Comparison of ENCODE assay signal across 1 cellular context in the genomic region with DNA sequence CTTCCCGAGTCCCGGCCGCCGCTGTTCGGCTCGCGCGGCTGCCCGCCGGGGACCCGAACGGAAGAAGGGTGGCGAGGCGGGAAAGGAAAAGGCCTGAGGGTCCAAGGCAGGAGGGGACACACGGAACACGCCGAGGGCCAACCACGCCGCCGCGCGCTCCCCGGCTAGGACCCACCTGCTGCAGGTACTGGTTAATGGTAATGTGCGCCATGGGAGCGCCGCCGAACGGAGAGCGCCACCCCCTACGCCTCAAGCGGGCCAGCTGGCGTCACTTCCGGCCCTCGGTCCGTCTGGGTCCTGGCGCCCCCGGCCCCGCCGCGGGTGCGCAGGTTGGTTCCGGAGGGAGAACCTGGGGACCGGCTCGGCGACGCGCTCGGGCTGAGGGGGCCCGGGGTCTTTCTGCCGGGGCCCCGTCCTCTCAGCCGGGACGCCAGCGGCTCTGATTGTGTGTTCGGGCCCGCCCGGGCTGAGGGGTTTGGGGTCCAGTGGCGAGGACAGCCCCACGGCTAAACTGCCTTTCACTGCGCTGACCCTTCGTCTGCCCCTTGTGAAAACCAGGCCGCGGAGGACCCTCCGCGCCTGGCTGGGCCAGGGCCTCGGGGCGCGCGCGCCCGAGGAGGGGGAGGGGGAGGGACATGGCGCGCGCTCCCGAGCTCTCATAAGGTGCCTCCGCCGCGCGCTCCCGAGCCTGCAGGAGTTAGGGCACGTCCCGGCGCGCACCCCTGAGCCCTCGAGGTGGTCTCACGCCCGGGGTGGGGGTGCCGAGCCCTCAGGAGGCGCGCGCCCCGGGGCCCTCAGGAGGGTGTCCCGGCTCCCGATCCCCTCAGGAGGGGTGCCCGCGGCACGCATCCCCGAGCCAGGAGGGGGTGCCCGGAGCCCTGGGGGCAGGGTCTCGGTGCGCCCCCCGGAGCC.
A peak's percentile ranks its signal among the peaks of the same experiment; 100 is the strongest.
TF ChIP-seq lines count a peak whose summit lies in the region.

A gene (minus strand): TSS at position 246 of the 912 bp plus-strand sequence. CDS start 35 bp downstream, at position 211.

TF ChIP-seq in HepG2, 621 proteins besides CTCF, POLR2A, EP300 and RAD21 (continued from another document and continues in another):
- TF ChIP-seq, protein P1, sequence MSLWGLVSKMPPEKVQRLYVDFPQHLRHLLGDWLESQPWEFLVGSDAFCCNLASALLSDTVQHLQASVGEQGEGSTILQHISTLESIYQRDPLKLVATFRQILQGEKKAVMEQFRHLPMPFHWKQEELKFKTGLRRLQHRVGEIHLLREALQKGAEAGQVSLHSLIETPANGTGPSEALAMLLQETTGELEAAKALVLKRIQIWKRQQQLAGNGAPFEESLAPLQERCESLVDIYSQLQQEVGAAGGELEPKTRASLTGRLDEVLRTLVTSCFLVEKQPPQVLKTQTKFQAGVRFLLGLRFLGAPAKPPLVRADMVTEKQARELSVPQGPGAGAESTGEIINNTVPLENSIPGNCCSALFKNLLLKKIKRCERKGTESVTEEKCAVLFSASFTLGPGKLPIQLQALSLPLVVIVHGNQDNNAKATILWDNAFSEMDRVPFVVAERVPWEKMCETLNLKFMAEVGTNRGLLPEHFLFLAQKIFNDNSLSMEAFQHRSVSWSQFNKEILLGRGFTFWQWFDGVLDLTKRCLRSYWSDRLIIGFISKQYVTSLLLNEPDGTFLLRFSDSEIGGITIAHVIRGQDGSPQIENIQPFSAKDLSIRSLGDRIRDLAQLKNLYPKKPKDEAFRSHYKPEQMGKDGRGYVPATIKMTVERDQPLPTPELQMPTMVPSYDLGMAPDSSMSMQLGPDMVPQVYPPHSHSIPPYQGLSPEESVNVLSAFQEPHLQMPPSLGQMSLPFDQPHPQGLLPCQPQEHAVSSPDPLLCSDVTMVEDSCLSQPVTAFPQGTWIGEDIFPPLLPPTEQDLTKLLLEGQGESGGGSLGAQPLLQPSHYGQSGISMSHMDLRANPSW (CRISPR knock-in tag; IDR thresholded peaks at IDR 0.05; ENCODE audit: borderline replicate concordance) = 0 out of 2 replicates have a peak, but pooled peaks have one; percentile 41
- TF ChIP-seq ZNF615 (CRISPR knock-in tag; IDR thresholded peaks at IDR 0.05; ENCODE audit: borderline replicate concordance) = no peak
- peak; percentile 97 for TF ChIP-seq KAT8 (CRISPR knock-in tag; IDR thresholded peaks at IDR 0.05)
- TF ChIP-seq, protein P2, sequence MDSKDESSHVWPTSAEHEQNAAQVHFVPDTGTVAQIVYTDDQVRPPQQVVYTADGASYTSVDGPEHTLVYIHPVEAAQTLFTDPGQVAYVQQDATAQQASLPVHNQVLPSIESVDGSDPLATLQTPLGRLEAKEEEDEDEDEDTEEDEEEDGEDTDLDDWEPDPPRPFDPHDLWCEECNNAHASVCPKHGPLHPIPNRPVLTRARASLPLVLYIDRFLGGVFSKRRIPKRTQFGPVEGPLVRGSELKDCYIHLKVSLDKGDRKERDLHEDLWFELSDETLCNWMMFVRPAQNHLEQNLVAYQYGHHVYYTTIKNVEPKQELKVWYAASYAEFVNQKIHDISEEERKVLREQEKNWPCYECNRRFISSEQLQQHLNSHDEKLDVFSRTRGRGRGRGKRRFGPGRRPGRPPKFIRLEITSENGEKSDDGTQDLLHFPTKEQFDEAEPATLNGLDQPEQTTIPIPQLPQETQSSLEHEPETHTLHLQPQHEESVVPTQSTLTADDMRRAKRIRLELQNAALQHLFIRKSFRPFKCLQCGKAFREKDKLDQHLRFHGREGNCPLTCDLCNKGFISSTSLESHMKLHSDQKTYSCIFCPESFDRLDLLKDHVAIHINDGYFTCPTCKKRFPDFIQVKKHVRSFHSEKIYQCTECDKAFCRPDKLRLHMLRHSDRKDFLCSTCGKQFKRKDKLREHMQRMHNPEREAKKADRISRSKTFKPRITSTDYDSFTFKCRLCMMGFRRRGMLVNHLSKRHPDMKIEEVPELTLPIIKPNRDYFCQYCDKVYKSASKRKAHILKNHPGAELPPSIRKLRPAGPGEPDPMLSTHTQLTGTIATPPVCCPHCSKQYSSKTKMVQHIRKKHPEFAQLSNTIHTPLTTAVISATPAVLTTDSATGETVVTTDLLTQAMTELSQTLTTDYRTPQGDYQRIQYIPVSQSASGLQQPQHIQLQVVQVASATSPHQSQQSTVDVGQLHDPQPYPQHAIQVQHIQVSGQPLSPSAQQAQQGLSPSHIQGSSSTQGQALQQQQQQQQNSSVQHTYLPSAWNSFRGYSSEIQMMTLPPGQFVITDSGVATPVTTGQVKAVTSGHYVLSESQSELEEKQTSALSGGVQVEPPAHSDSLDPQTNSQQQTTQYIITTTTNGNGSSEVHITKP (CRISPR knock-in tag; IDR thresholded peaks at IDR 0.05; ENCODE audit: low read depth) = peak; percentile 66; the same call in 1 of the 2 replicates
- TF ChIP-seq GATAD2A (CRISPR knock-in tag; IDR thresholded peaks at IDR 0.05) = peak; percentile 55
- TF ChIP-seq, protein P3, sequence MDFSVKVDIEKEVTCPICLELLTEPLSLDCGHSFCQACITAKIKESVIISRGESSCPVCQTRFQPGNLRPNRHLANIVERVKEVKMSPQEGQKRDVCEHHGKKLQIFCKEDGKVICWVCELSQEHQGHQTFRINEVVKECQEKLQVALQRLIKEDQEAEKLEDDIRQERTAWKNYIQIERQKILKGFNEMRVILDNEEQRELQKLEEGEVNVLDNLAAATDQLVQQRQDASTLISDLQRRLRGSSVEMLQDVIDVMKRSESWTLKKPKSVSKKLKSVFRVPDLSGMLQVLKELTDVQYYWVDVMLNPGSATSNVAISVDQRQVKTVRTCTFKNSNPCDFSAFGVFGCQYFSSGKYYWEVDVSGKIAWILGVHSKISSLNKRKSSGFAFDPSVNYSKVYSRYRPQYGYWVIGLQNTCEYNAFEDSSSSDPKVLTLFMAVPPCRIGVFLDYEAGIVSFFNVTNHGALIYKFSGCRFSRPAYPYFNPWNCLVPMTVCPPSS (IDR thresholded peaks at IDR 0.05) = no peak
- TF ChIP-seq, protein P4, sequence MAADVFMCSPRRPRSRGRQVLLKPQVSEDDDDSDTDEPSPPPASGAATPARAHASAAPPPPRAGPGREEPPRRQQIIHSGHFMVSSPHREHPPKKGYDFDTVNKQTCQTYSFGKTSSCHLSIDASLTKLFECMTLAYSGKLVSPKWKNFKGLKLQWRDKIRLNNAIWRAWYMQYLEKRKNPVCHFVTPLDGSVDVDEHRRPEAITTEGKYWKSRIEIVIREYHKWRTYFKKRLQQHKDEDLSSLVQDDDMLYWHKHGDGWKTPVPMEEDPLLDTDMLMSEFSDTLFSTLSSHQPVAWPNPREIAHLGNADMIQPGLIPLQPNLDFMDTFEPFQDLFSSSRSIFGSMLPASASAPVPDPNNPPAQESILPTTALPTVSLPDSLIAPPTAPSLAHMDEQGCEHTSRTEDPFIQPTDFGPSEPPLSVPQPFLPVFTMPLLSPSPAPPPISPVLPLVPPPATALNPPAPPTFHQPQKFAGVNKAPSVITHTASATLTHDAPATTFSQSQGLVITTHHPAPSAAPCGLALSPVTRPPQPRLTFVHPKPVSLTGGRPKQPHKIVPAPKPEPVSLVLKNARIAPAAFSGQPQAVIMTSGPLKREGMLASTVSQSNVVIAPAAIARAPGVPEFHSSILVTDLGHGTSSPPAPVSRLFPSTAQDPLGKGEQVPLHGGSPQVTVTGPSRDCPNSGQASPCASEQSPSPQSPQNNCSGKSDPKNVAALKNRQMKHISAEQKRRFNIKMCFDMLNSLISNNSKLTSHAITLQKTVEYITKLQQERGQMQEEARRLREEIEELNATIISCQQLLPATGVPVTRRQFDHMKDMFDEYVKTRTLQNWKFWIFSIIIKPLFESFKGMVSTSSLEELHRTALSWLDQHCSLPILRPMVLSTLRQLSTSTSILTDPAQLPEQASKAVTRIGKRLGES (CRISPR knock-in tag; IDR thresholded peaks at IDR 0.05; ENCODE audit: borderline replicate concordance) = 0 out of 2 replicates have a peak, but pooled peaks have one; percentile 8
- TF ChIP-seq, protein P5, sequence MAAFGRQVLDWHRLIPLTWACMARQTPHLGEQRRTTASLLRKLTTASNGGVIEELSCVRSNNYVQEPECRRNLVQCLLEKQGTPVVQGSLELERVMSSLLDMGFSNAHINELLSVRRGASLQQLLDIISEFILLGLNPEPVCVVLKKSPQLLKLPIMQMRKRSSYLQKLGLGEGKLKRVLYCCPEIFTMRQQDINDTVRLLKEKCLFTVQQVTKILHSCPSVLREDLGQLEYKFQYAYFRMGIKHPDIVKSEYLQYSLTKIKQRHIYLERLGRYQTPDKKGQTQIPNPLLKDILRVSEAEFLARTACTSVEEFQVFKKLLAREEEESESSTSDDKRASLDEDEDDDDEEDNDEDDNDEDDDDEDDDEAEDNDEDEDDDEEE (CRISPR knock-in tag; IDR thresholded peaks at IDR 0.05) = peak; percentile 85; the same call in 1 of the 2 replicates
- no peak for TF ChIP-seq ZNF572 (CRISPR knock-in tag; IDR thresholded peaks at IDR 0.05)
- TF ChIP-seq GABPB1 (CRISPR knock-in tag; IDR thresholded peaks at IDR 0.05) = peak; percentile 100
- peak; percentile 95; the same call in 1 of the 2 replicates for TF ChIP-seq ARID2 (CRISPR knock-in tag; IDR thresholded peaks at IDR 0.05; ENCODE audit: borderline replicate concordance)
- TF ChIP-seq, protein P6, sequence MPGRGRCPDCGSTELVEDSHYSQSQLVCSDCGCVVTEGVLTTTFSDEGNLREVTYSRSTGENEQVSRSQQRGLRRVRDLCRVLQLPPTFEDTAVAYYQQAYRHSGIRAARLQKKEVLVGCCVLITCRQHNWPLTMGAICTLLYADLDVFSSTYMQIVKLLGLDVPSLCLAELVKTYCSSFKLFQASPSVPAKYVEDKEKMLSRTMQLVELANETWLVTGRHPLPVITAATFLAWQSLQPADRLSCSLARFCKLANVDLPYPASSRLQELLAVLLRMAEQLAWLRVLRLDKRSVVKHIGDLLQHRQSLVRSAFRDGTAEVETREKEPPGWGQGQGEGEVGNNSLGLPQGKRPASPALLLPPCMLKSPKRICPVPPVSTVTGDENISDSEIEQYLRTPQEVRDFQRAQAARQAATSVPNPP (CRISPR knock-in tag; IDR thresholded peaks at IDR 0.05) = peak; percentile 88
- TF ChIP-seq ELF1 (CRISPR knock-in tag; IDR thresholded peaks at IDR 0.05) = peak; percentile 73; the same call in 1 of the 2 replicates
- no peak for TF ChIP-seq HMGA1 (CRISPR knock-in tag; conservative IDR thresholded peaks at IDR 0.05)
- peak; percentile 91 for TF ChIP-seq AGO2 (optimal IDR thresholded peaks at IDR 0.05; ENCODE audit: low read depth, low read length)
- TF ChIP-seq, protein P7, sequence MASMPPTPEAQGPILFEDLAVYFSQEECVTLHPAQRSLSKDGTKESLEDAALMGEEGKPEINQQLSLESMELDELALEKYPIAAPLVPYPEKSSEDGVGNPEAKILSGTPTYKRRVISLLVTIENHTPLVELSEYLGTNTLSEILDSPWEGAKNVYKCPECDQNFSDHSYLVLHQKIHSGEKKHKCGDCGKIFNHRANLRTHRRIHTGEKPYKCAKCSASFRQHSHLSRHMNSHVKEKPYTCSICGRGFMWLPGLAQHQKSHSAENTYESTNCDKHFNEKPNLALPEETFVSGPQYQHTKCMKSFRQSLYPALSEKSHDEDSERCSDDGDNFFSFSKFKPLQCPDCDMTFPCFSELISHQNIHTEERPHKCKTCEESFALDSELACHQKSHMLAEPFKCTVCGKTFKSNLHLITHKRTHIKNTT (CRISPR knock-in tag; IDR thresholded peaks at IDR 0.05) = no peak
- TF ChIP-seq CAMTA2 (CRISPR knock-in tag; IDR thresholded peaks at IDR 0.05; ENCODE audit: borderline replicate concordance) = peak; percentile 75; the same call in 1 of the 2 replicates
- peak; percentile 75 for TF ChIP-seq SNAPC2 (CRISPR knock-in tag; IDR thresholded peaks at IDR 0.05)
- peak; percentile 97; the same call in 1 of the 2 replicates for TF ChIP-seq ZNF788 (CRISPR knock-in tag; IDR thresholded peaks at IDR 0.05; ENCODE audit: borderline replicate concordance)
- TF ChIP-seq XBP1 (CRISPR knock-in tag; IDR thresholded peaks at IDR 0.05) = no peak
- peak; percentile 97 for TF ChIP-seq ZNF614 (CRISPR knock-in tag; IDR thresholded peaks at IDR 0.05; ENCODE audit: borderline replicate concordance)
- no peak for TF ChIP-seq ZNF251 (CRISPR knock-in tag; IDR thresholded peaks at IDR 0.05)
- peak; percentile 68 for TF ChIP-seq ISL2 (CRISPR knock-in tag; IDR thresholded peaks at IDR 0.05)
- TF ChIP-seq ZNF746 (CRISPR knock-in tag; IDR thresholded peaks at IDR 0.05) = peak; percentile 80; the same call in 1 of the 2 replicates
- peak; percentile 96 for TF ChIP-seq CBX5 (CRISPR knock-in tag; IDR thresholded peaks at IDR 0.05; ENCODE audit: borderline replicate concordance)
- TF ChIP-seq, protein P8, sequence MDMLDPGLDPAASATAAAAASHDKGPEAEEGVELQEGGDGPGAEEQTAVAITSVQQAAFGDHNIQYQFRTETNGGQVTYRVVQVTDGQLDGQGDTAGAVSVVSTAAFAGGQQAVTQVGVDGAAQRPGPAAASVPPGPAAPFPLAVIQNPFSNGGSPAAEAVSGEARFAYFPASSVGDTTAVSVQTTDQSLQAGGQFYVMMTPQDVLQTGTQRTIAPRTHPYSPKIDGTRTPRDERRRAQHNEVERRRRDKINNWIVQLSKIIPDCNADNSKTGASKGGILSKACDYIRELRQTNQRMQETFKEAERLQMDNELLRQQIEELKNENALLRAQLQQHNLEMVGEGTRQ (IDR thresholded peaks at IDR 0.05; ENCODE audit: low read depth, low read length) = no peak
- TF ChIP-seq, protein P8 (CRISPR knock-in tag; IDR thresholded peaks at IDR 0.05; ENCODE audit: borderline replicate concordance) = no peak; the same call in 1 of the 2 replicates
- peak; percentile 36 for TF ChIP-seq ZBTB20 (CRISPR knock-in tag; IDR thresholded peaks at IDR 0.05; ENCODE audit: borderline replicate concordance, low read depth)
- peak; percentile 92; the same call in 1 of the 2 replicates for TF ChIP-seq ZNF766 (CRISPR knock-in tag; IDR thresholded peaks at IDR 0.05; ENCODE audit: borderline replicate concordance)
- no peak; the same call in 1 of the 2 replicates for TF ChIP-seq ZNF143 (CRISPR knock-in tag; IDR thresholded peaks at IDR 0.05)
- 0 out of 2 replicates have a peak, but pooled peaks have one; percentile 60 for TF ChIP-seq ZNF460 (CRISPR knock-in tag; IDR thresholded peaks at IDR 0.05; ENCODE audit: borderline replicate concordance)
- TF ChIP-seq STAG1 (CRISPR knock-in tag; IDR thresholded peaks at IDR 0.05) = no peak
- peak; percentile 84; the same call in 1 of the 2 replicates for TF ChIP-seq ZNF230 (CRISPR knock-in tag; IDR thresholded peaks at IDR 0.05)
- peak; percentile 97 for TF ChIP-seq CBX1 (IDR thresholded peaks at IDR 0.05; ENCODE audit: low read depth)
- no peak; the same call in 1 of the 2 replicates for TF ChIP-seq ZNF343 (CRISPR knock-in tag; IDR thresholded peaks at IDR 0.05)
- TF ChIP-seq, protein P9, sequence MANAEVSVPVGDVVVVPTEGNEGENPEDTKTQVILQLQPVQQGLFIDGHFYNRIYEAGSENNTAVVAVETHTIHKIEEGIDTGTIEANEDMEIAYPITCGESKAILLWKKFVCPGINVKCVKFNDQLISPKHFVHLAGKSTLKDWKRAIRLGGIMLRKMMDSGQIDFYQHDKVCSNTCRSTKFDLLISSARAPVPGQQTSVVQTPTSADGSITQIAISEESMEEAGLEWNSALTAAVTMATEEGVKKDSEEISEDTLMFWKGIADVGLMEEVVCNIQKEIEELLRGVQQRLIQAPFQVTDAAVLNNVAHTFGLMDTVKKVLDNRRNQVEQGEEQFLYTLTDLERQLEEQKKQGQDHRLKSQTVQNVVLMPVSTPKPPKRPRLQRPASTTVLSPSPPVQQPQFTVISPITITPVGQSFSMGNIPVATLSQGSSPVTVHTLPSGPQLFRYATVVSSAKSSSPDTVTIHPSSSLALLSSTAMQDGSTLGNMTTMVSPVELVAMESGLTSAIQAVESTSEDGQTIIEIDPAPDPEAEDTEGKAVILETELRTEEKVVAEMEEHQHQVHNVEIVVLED (CRISPR knock-in tag; IDR thresholded peaks at IDR 0.05; ENCODE audit: borderline replicate concordance) = peak; percentile 93
- 0 out of 2 replicates have a peak, but pooled peaks have one; percentile 47 for TF ChIP-seq ZSCAN30 (CRISPR knock-in tag; IDR thresholded peaks at IDR 0.05)
